In the genomic region with DNA sequence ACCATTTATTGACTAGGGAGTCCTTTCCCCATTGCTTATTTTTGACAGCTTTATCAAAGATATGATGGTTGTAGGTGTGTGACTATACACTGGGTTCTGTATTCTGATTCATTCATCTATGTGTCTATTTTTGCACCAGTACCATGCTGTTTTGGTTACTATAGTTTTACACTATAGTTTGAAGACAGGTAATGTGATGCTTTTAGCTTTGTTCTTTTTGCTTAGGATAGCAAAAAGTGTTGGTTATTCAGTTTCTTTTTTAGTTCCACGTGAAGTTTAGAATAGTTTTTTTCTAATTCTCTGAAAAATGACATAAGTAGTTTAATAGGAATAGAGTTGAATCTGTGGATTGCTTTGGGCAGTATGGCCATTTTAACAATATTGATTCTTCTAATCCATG, we compare ENCODE assay signal across 31 cellular contexts. TPM values are rescaled to one million over a fixed set of nuclear protein-coding genes. Genes with fewer than 3 reads are reported as not detected.
"Had no signal": no experiment of that assay in that cellular context is flagged by ENCODE, and none has a peak within 500 bp of the region (broad histone marks: within the 10 kb centered on the region; RNA-seq: fewer than 3 reads in every experiment).

No MANE protein-coding gene starts in this region.

- ATAC-seq: naive thymus-derived CD4-positive, alpha-beta T cell; natural killer cell; psoas muscle; right cardiac atrium; sciatic nerve; stimulated activated naive B cell treated with anti-CD40 and anti-IgM and Interleukin-4, amounts not matched to agents 10 μg/mL and 1 μg/mL and 100 μg/mL, for 72 hours; upper lobe of right lung had no signal

- H3K27me3 ChIP-seq: neural progenitor cell, ovary, spleen, suprapubic skin, testis, tibial artery, upper lobe of right lung, uterus had no signal

- H2AFZ ChIP-seq: neural progenitor cell, parathyroid adenoma had no signal

- DNase-seq: naive thymus-derived CD4-positive, alpha-beta T cell; natural killer cell; occipital lobe; ovary; posterior cingulate gyrus; psoas muscle; right cardiac atrium; spleen; stimulated activated CD4-positive, alpha-beta T cell treated with anti-CD3 and anti-CD28 coated beads, Interleukin-12 subunit alpha, Interleukin-12 subunit beta, amount 100 ng/mL, for 4 hours; stimulated activated CD4-positive, alpha-beta T cell treated with anti-CD3 and anti-CD28 coated beads, Interleukin-1b, Interleukin-23, amount 100 ng/mL, for 48 hours; stimulated activated CD4-positive, alpha-beta T cell treated with anti-CD3 and anti-CD28 coated beads, Interleukin-4, amount 100 ng/mL, for 1 hour; stimulated activated CD4-positive, alpha-beta T cell treated with anti-CD3 and anti-CD28 coated beads, Interleukin-4, amount 100 ng/mL, for 4 hours; stimulated activated CD8-positive, alpha-beta memory T cell treated with anti-CD3 and anti-CD28 coated beads, Interleukin-4, amount 100 ng/mL, for 48 hours; stimulated activated naive B cell treated with anti-CD40 and anti-IgM and Interleukin-4, amounts not matched to agents 10 μg/mL and 1 μg/mL and 100 μg/mL, for 72 hours; stimulated activated naive CD4-positive, alpha-beta T cell treated with Interleukin-2 at 50 U/mL for 16 hours; substantia nigra; testis; tibial artery; transverse colon; upper lobe of right lung; uterus had no signal

- H3K27ac ChIP-seq: neural progenitor cell, ovary, parathyroid adenoma, psoas muscle, skin epidermis, spleen, suprapubic skin, testis, tibial artery, transverse colon, upper lobe of right lung, uterus had no signal

- H3K4me1 ChIP-seq: neural progenitor cell, parathyroid adenoma, psoas muscle, suprapubic skin, testis, tibial artery, transverse colon, uterus had no signal

- H3K79me2 ChIP-seq: parathyroid adenoma had no signal

- H3K4me2 ChIP-seq: neural progenitor cell, smooth muscle cell had no signal

- H3K9me3 ChIP-seq: ovary, suprapubic skin, testis, uterus had no signal

- H3K9ac ChIP-seq: neural progenitor cell, parathyroid adenoma had no signal

- H3K4me3 ChIP-seq: neural progenitor cell, ovary, psoas muscle, skin epidermis, smooth muscle cell, spleen, suprapubic skin, testis, tibial artery, transverse colon, upper lobe of right lung, uterus had no signal

- H3K36me3 ChIP-seq: ovary, spleen, suprapubic skin, tibial artery, transverse colon, upper lobe of right lung, uterus had no signal

RNA-seq across cellular contexts. Expression of gene NACA2, which starts 50.1 kb away (rescaled TPM):
- total RNA-seq: naive thymus-derived CD4-positive, alpha-beta T cell; natural killer cell; occipital lobe; ovary; progenitor cell of endocrine pancreas; psoas muscle; renal cortical epithelial cell; right cardiac atrium; sciatic nerve; smooth muscle cell; spleen; suprapubic skin; transverse colon; upper lobe of right lung; urinary bladder; uterus had no signal
- polyA plus RNA-seq: naive thymus-derived CD4-positive, alpha-beta T cell; neural cell; ovary; right cardiac atrium; smooth muscle cell; urinary bladder had no signal
